8 cellular contexts compared by ENCODE assay signal in the genomic region with DNA sequence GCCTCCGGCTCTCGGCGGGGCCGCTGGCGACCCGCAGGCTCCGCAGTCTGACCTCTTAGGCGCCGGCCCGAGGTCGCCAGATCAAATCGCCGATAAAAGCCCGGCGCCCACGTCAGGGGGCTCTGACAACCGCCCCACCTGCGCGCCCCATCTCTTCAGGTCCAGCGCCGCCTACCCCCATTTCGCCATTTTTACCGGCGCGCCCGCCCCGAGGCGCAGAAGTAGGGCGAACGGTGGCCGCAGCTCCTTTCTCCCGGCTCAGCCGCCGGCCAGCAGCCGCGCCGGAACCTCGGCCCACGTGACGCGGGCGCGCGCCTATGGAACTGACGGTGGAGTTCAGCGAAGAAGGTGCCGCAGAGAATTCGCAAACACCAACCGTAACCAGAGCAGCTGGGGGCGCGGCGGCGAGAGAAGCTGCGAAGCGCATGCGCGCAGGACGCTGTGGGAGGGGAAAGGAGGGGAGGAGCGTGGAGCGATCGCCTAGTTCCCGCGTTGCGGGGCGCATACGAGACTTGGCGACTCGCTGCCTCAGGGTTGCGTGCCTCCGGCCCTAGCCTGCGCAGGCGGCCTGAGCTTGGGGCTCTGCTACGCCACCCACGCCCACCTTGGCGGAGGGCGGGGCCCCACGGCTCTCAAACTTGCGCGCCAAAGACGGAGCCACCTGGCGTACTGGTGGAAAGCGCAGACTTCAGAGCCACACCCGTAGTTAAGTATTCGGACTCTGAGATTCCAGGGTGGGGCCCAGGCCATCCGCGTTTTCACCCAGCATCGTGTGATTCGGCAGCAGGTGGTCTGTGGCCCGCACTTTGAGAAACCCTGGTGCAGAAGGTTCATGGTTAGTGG. TPM values are rescaled to one million over a fixed set of nuclear protein-coding genes. Genes with fewer than 3 reads are reported as not detected.
DNase-seq lines count a peak whose midpoint lies in the region; ATAC-seq and TF ChIP-seq lines count a peak whose summit lies in the region.

A gene with protein sequence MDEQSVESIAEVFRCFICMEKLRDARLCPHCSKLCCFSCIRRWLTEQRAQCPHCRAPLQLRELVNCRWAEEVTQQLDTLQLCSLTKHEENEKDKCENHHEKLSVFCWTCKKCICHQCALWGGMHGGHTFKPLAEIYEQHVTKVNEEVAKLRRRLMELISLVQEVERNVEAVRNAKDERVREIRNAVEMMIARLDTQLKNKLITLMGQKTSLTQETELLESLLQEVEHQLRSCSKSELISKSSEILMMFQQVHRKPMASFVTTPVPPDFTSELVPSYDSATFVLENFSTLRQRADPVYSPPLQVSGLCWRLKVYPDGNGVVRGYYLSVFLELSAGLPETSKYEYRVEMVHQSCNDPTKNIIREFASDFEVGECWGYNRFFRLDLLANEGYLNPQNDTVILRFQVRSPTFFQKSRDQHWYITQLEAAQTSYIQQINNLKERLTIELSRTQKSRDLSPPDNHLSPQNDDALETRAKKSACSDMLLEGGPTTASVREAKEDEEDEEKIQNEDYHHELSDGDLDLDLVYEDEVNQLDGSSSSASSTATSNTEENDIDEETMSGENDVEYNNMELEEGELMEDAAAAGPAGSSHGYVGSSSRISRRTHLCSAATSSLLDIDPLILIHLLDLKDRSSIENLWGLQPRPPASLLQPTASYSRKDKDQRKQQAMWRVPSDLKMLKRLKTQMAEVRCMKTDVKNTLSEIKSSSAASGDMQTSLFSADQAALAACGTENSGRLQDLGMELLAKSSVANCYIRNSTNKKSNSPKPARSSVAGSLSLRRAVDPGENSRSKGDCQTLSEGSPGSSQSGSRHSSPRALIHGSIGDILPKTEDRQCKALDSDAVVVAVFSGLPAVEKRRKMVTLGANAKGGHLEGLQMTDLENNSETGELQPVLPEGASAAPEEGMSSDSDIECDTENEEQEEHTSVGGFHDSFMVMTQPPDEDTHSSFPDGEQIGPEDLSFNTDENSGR (minus strand): TSS at position 418 of the 843 bp plus-strand sequence. CDS start 419 bp downstream, outside the sequence.

- no peaks in the 10 kb centered on the region for H3K36me3 ChIP-seq in testis (ENCODE audit: low read depth, missing control alignments)

- ATAC-seq in HG02610 (IDR thresholded peaks at IDR 0.05; ENCODE audit: unreplicated experiment), result peak; percentile 96
- ATAC-seq in activated naive CD4-positive, alpha-beta T cell treated with anti-CD3 and anti-CD28 coated beads, Interleukin-2, amount 50 U/mL, for 72 hours, result peak; percentile 94 to 95
- ATAC-seq in omental fat pad (ENCODE audit: low FRiP score), result peak; percentile 98

- TF ChIP-seq CTCF in GM10266 (IDR thresholded peaks at IDR 0.05; ENCODE audit: control insufficient read depth, insufficient read depth, low read depth, missing control alignments) (peak; percentile 5), omental fat pad (IDR thresholded peaks at IDR 0.05) (no peak), testis (IDR thresholded peaks at IDR 0.05) (no peak)

- no peaks in the 10 kb centered on the region for H3K9me3 Mint-ChIP-seq in activated naive CD4-positive, alpha-beta T cell treated with anti-CD3 and anti-CD28 coated beads, Interleukin-2, amount 50 U/mL, for 72 hours

- intact Hi-C loops in testis (cut with DNase I; ENCODE audit: low total_unique reads), result no loop called here

- no peaks in the 10 kb centered on the region for H3K27me3 ChIP-seq in testis

- peaks cover 4% of the 10 kb centered on the region for H3K4me1 ChIP-seq in testis

- DNase-seq in GM10266 (ENCODE audit: extremely low spot score) (peak; percentile 96), NCI-H1092 treated with DMSO at 0.1 percent for 48 hours (lab: John Stamatoyannopoulos, UW) (peak; percentile 98), SKM-1 (lab: John Stamatoyannopoulos, UW; ENCODE audit: unreplicated experiment) (peak; percentile 97), glomerular endothelial cell (ENCODE audit: extremely low read depth, low read depth, low spot score) (peak; percentile 82), omental fat pad (ENCODE audit: low spot score) (peak; percentile 83), testis (peak; percentile 97)
- DNase-seq in activated naive CD4-positive, alpha-beta T cell treated with anti-CD3 and anti-CD28 coated beads, Interleukin-2, amount 50 U/mL, for 72 hours (ENCODE audit: low spot score in 2 of 2), result peak; percentile 97 to 100

- peak within 1 kb of the TSS; percentile 100 for H3K4me3 ChIP-seq in testis

- H3K9me3 ChIP-seq in testis, result no peaks in the 10 kb centered on the region

- TF ChIP-seq POLR2A in testis (IDR thresholded peaks at IDR 0.05), result no peak

- peak within 1 kb of the TSS; percentile 94 to 95 for H3K27ac ChIP-seq in testis

- WGBS in testis, 2 donors, result 0 to 1% methylated on average over 17 to 84 of the region's 89 CpGs

- H3K36me3 Mint-ChIP-seq in activated naive CD4-positive, alpha-beta T cell treated with anti-CD3 and anti-CD28 coated beads, Interleukin-2, amount 50 U/mL, for 72 hours, result peaks cover 17 to 18% of the 10 kb centered on the region in 2 donors

- H3K27ac Mint-ChIP-seq in activated naive CD4-positive, alpha-beta T cell treated with anti-CD3 and anti-CD28 coated beads, Interleukin-2, amount 50 U/mL, for 72 hours, result peak within 1 kb of the TSS; percentile 96 to 97

RNA-seq across cellular contexts. Expression of the gene that starts here (rescaled TPM):
- 10 to 100 TPM; 22.4 to 34.4 TPM for total RNA-seq in activated naive CD4-positive, alpha-beta T cell treated with anti-CD3 and anti-CD28 coated beads, Interleukin-2, amount 50 U/mL, for 72 hours
- total RNA-seq in glomerular endothelial cell (26.3 and 36.4 TPM in 2 replicates), omental fat pad (10 to 100 TPM; 16.8 to 29.3 (median 21.5) TPM), testis (100 to 1,000 TPM in 1 of 2 donors, 10 to 100 TPM in 1; 98.5 to 119 TPM)
- polyA plus RNA-seq in testis (ENCODE audit: insufficient read depth, low read depth, low replicate concordance), result 149 TPM

Comparison
In these comparisons a context has a peak if more than half of its experiments do, and no peak if none do; other contexts are left out.
1. Peak in every context shown above with its lines: DNase-seq, ATAC-seq, H3K4me3 ChIP-seq and H3K27ac ChIP-seq.